ENCODE assay signal across 30 cellular contexts in genomic region chr10:12443026-12443425, GRCh38.
"Had no signal": no experiment of that assay in that cellular context is flagged by ENCODE, and none has a peak within 500 bp of the region (broad histone marks: within the 10 kb centered on the region; RNA-seq: fewer than 3 reads in every experiment).

No MANE protein-coding gene starts in this region.

- H3K4me1 ChIP-seq: breast epithelium had no signal

- H3K27ac ChIP-seq: adrenal gland, body of pancreas, brain microvascular endothelial cell, breast epithelium, VCaP had no signal

- H3K4me3 ChIP-seq: adrenal gland, body of pancreas, breast epithelium had no signal

- H3K9me3 ChIP-seq: adrenal gland, body of pancreas, breast epithelium had no signal

- DNase-seq: activated B cell treated with CpG ODN at 0.5 μM for 24 hours; activated CD4-positive, alpha-beta memory T cell treated with anti-CD3 and anti-CD28 coated beads for 36 hours; activated CD4-positive, alpha-beta T cell treated with anti-CD3 and anti-CD28 coated beads for 4 hours; activated CD4-positive, alpha-beta T cell treated with anti-CD3 and anti-CD28 coated beads, Interleukin-2, amount 10 ng/mL, durations not matched to agents 24 days and 14 days; activated CD4-positive, alpha-beta T cell treated with anti-CD3 and anti-CD28 coated beads, Interleukin-2, amount 50 U/mL, for 1 hour; activated CD4-positive, alpha-beta T cell treated with anti-CD3 and anti-CD28 coated beads, Interleukin-2, amount 50 U/mL, for 4 hours; activated CD4-positive, CD25-positive, alpha-beta regulatory T cell treated with anti-CD3 and anti-CD28 coated beads, Interleukin-2, amount 50 U/mL, for 72 hours; activated CD8-positive, alpha-beta memory T cell treated with anti-CD3 and anti-CD28 coated beads, Interleukin-2, amount 50 U/mL, for 4 hours; activated CD8-positive, alpha-beta T cell treated with anti-CD3 and anti-CD28 coated beads for 36 hours; activated effector memory CD4-positive, alpha-beta T cell treated with anti-CD3 and anti-CD28 coated beads, Interleukin-2, amount 50 U/mL, for 16 hours; activated gamma-delta T cell treated with Interleukin-2 at 50 U/mL for 16 hours; activated naive CD4-positive, alpha-beta T cell; activated naive CD4-positive, alpha-beta T cell treated with anti-CD3 and anti-CD28 coated beads, Interleukin-2, amount 10 ng/mL, durations not matched to agents 7 days and 5 days; activated naive CD8-positive, alpha-beta T cell treated with anti-CD3 and anti-CD28 coated beads for 36 hours; activated T-cell treated with anti-CD3 and anti-CD28 coated beads for 4 hours; activated T-cell treated with anti-CD3 and anti-CD28 coated beads, Interleukin-2, amount 50 U/mL, for 1 hour; activated T-cell treated with anti-CD3 and anti-CD28 coated beads, Interleukin-2, amount 50 U/mL, for 4 hours; activated T-cell treated with anti-CD3 and anti-CD28 coated beads, Interleukin-2, amount 50 U/mL, for 72 hours; adrenal gland; amniotic stem cell; aorta; body of pancreas; brain microvascular endothelial cell; central memory CD4-positive, alpha-beta T cell; T-cell; T-helper 17 cell had no signal

- H3K36me3 ChIP-seq: adrenal gland, brain microvascular endothelial cell, breast epithelium had no signal

- H3K27me3 ChIP-seq: adrenal gland, body of pancreas, brain microvascular endothelial cell, breast epithelium had no signal

- FAIRE-seq: astrocyte, TTC549 had no signal
